ENCODE assay signal across 9 cellular contexts in genomic region chr14:35879654-35880249, GRCh38. TPM values are rescaled to one million over a fixed set of nuclear protein-coding genes. Genes with fewer than 3 reads are reported as not detected.
DNase-seq lines count a peak whose midpoint lies in the region; ATAC-seq and TF ChIP-seq lines count a peak whose summit lies in the region.
"Had no signal": no experiment of that assay in that cellular context is flagged by ENCODE, and none has a peak within 500 bp of the region (broad histone marks: within the 10 kb centered on the region; RNA-seq: fewer than 3 reads in every experiment).

No MANE protein-coding gene starts in this region.

- H3K9me3 Mint-ChIP-seq in endothelial cell (ENCODE audit: unreplicated experiment): no peaks in the 10 kb centered on the region

- peak; percentile 26 for TF ChIP-seq CTCF in GM13976 (IDR thresholded peaks at IDR 0.05; ENCODE audit: borderline replicate concordance, control extremely low read depth, extremely low read depth, insufficient read depth, missing control alignments)
- peak; percentile 39 for TF ChIP-seq CTCF in endothelial cell (IDR thresholded peaks at IDR 0.05; ENCODE audit: unreplicated experiment)
- peak; percentile 47 for TF ChIP-seq CTCF in upper lobe of right lung (IDR thresholded peaks at IDR 0.05)

- DNase-seq in GM13976 (ENCODE audit: low spot score) (peak; percentile 42), NCI-H345 treated with DMSO at 0.1 percent for 48 hours (lab: John Stamatoyannopoulos, UW; ENCODE audit: unreplicated experiment) (peak; percentile 10), endothelial cell (ENCODE audit: low spot score) (no peak), upper lobe of right lung (no peak), KG1 (lab: John Stamatoyannopoulos, UW) (no peak)

- H3K4me1 ChIP-seq in ACC112 (ENCODE audit: control insufficient read depth, insufficient read depth, low read length, unreplicated experiment) (peaks cover 13% of the 10 kb centered on the region), upper lobe of right lung (peaks cover 7% of the 10 kb centered on the region)
- H3K4me1 ChIP-seq: HAP-1 had no signal

- H3K4me1 Mint-ChIP-seq in endothelial cell (ENCODE audit: unreplicated experiment): no peaks in the 10 kb centered on the region

- H3K4me3 Mint-ChIP-seq in endothelial cell (ENCODE audit: unreplicated experiment): no peak overlapping the region

- no peak overlapping the region for H3K27ac Mint-ChIP-seq in endothelial cell (ENCODE audit: unreplicated experiment)

- H2AFZ ChIP-seq in ACC112 (ENCODE audit: low read length, unreplicated experiment): no peak overlapping the region

- in situ Hi-C loops in GM13976 (cut with MboI; ENCODE audit: low sequenced_read_pairs, unreplicated experiment): loop anchor here (10.0 to 25.0 kb wide), 3 partner anchors 185 to 683 kb away; no protein-coding TSS in a partner anchor

- H3K27me3 Mint-ChIP-seq in endothelial cell (ENCODE audit: unreplicated experiment): no peaks in the 10 kb centered on the region

- H3K9me3 ChIP-seq in upper lobe of right lung: no peaks in the 10 kb centered on the region
- H3K9me3 ChIP-seq: HAP-1 had no signal

- H3K36me3 Mint-ChIP-seq in endothelial cell (ENCODE audit: low read depth, unreplicated experiment): peaks cover 3% of the 10 kb centered on the region

- ATAC-seq in upper lobe of right lung (no peak), GM21423 (IDR thresholded peaks at IDR 0.05; ENCODE audit: unreplicated experiment) (no peak), HG02840 (IDR thresholded peaks at IDR 0.05; ENCODE audit: low FRiP score, unreplicated experiment) (no peak)

- H3K27me3 ChIP-seq in ACC112 (ENCODE audit: insufficient read depth, low read length): no peaks in the 10 kb centered on the region
- H3K27me3 ChIP-seq in upper lobe of right lung: no peaks in the 10 kb centered on the region

- no peaks in the 10 kb centered on the region for H3K79me2 ChIP-seq in ACC112 (ENCODE audit: control insufficient read depth, insufficient read depth, low read length, unreplicated experiment)

- H3K4me3 ChIP-seq in ACC112 (ENCODE audit: low read depth, low read length) (no peak overlapping the region), upper lobe of right lung (no peak overlapping the region)
- H3K4me3 ChIP-seq: HAP-1 had no signal

- intact Hi-C loops in upper lobe of right lung (cut with DNase I): no loop called here

- peak overlapping the region; percentile 66; the same call in 1 of the 2 replicates for H3K27ac ChIP-seq in ACC112 (ENCODE audit: low read depth, low read length)
- no peak overlapping the region for H3K27ac ChIP-seq in upper lobe of right lung

- H3K36me3 ChIP-seq in ACC112 (ENCODE audit: insufficient read depth, low read length): no peaks in the 10 kb centered on the region
- no peaks in the 10 kb centered on the region for H3K36me3 ChIP-seq in upper lobe of right lung
- H3K36me3 ChIP-seq: HAP-1 had no signal

RNA-seq across cellular contexts. Expression of gene BRMS1L, which starts 53.6 kb away (rescaled TPM):
- total RNA-seq in endothelial cell (ENCODE audit: unreplicated experiment) (16.8 TPM), upper lobe of right lung (7.0 TPM)

Comparison
In these comparisons a context has a peak if more than half of its experiments do, and no peak if none do; other contexts are left out.
1. DNase-seq: peak in GM13976 (single experiment) and NCI-H345 treated with DMSO at 0.1 percent for 48 hours (single experiment); none in endothelial cell (single experiment), upper lobe of right lung (single experiment) and KG1 (single experiment).
2. Peak in every context shown above with its lines, with median percentiles within 50 percentile points of each other: CTCF ChIP-seq.